ENCODE assay signal across 13 cellular contexts in the genomic region with DNA sequence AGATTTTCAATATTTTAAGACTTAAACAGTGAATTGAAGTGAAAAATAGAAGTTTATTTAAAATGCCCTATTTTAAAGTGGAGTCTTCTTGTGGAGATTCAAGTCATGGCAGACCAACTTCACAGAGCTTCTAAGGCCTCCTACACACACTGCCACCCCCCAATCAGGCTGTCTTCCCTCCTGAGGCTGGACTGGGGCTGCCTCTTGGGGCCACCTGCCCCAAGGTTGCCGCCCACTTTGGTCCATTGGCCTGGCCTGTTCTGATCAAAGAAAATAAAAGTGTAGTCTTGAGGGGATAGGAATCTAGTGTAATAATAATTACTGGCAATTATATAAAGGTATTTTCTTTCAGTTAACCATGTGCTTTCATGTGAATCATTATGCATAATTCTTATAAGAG. TPM values are rescaled to one million over a fixed set of nuclear protein-coding genes. Genes with fewer than 3 reads are reported as not detected.
A peak's percentile ranks its signal among the peaks of the same experiment; 100 is the strongest.
DNase-seq lines count a peak whose midpoint lies in the region; ATAC-seq, FAIRE-seq and TF ChIP-seq lines count a peak whose summit lies in the region.
"Had no signal": no experiment of that assay in that cellular context is flagged by ENCODE, and none has a peak within 500 bp of the region (broad histone marks: within the 10 kb centered on the region; RNA-seq: fewer than 3 reads in every experiment).

No MANE protein-coding gene starts in this region.

- WGBS in heart right ventricle, 2 donors: 86 to 92% methylated on average over 1 of the region's 1 CpG
- 69 to 82% methylated on average over 1 of the region's 1 CpG for WGBS in tibial nerve, 2 donors

- H3K27ac ChIP-seq in heart right ventricle (peak overlapping the region in 1 of 10 donors; percentile 92), kidney (ENCODE audit: low read depth in 2 of 2, low read length in 2 of 2) (no peak overlapping the region), tibial nerve (no peak overlapping the region)

- H3K9ac ChIP-seq in kidney (ENCODE audit: low read length in 2 of 2): no peak overlapping the region

- H3K27ac Mint-ChIP-seq in activated T-helper 1 cell treated with anti-CD3 and anti-CD28 coated beads, Interleukin-12 subunit alpha, Interleukin-12 subunit beta, Interleukin-2, Interleukin-4 antibody, amounts not matched to agents 30 ng/mL and 10 ng/mL and 1 ng/mL, durations not matched to agents 14 hours and 24 hours and 36 hours: peak overlapping the region; percentile 8
- H3K27ac Mint-ChIP-seq: activated T-helper 17 cell treated with anti-CD3 and anti-CD28 coated beads, Interleukin-2, amount 50 U/mL, for 72 hours; HFFc6 had no signal

- H3K4me1 Mint-ChIP-seq in activated T-helper 1 cell treated with anti-CD3 and anti-CD28 coated beads, Interleukin-12 subunit alpha, Interleukin-12 subunit beta, Interleukin-2, Interleukin-4 antibody, amounts not matched to agents 30 ng/mL and 10 ng/mL and 1 ng/mL, durations not matched to agents 14 hours and 24 hours and 36 hours (ENCODE audit: low read depth): peaks cover 49% of the 10 kb centered on the region

- intact Hi-C loops in heart right ventricle (cut with DNase I) (loop anchor here in 5 of 10 donors (5.0 to 10.0 kb wide), 4 partner anchors 66 to 179 kb away; partner anchors contain the start of genes LDHB (in 4 of the 5) and PYROXD1 (in 1 of the 5)), Right ventricle myocardium superior (cut with DNase I) (no loop called here), kidney (cut with DNase I) (no loop called here)
- intact Hi-C loops in activated T-helper 1 cell treated with anti-CD3 and anti-CD28 coated beads, Interleukin-12 subunit alpha, Interleukin-12 subunit beta, Interleukin-2, Interleukin-4 antibody, amounts not matched to agents 30 ng/mL and 10 ng/mL and 1 ng/mL, durations not matched to agents 14 hours and 24 hours and 36 hours (cut with micrococcal nuclease): loop anchor here (5.0 to 10.0 kb wide), 2 partner anchors 188 to 544 kb away; partner anchors contain the start of gene CMAS

- H3K4me1 ChIP-seq in heart right ventricle (peaks cover 0 to 66% (median 51%) of the 10 kb centered on the region in 9 donors), kidney (ENCODE audit: control insufficient read depth in 1 of 2, insufficient read depth in 1 of 2, low read depth in 1 of 2, low read length in 2 of 2) (peaks cover 11 to 13% of the 10 kb centered on the region in 2 donors), tibial nerve (peaks cover 0 to 58% (median 27%) of the 10 kb centered on the region in 4 donors)

- DNase-seq in heart right ventricle: no peak
- DNase-seq in Right ventricle myocardium superior: no peak
- DNase-seq in activated T-helper 1 cell treated with anti-CD3 and anti-CD28 coated beads, Interleukin-12 subunit alpha, Interleukin-12 subunit beta, Interleukin-2, Interleukin-4 antibody, amounts not matched to agents 30 ng/mL and 10 ng/mL and 1 ng/mL, durations not matched to agents 14 hours and 24 hours and 36 hours (ENCODE audit: low spot score): no peak
- DNase-seq in kidney: no peak
- no peak for DNase-seq in tibial nerve (ENCODE audit: low spot score in 2 of 2)
- no peak for DNase-seq in germinal center (ENCODE audit: low spot score)
- no peak for DNase-seq in NK-92 treated with Interleukin-12 subunit alpha and Interleukin-12 subunit beta, amount 100 ng/mL, for 24 hours (lab: John Stamatoyannopoulos, UW)
- DNase-seq in SW 1271 (lab: John Stamatoyannopoulos, UW): no peak
- DNase-seq: effector CD4-positive, alpha-beta T cell had no signal

- ATAC-seq in heart right ventricle: no peak
- no peak for ATAC-seq in Right ventricle myocardium superior (ENCODE audit: poor library complexity)

- H3K4me3 Mint-ChIP-seq in activated T-helper 1 cell treated with anti-CD3 and anti-CD28 coated beads, Interleukin-12 subunit alpha, Interleukin-12 subunit beta, Interleukin-2, Interleukin-4 antibody, amounts not matched to agents 30 ng/mL and 10 ng/mL and 1 ng/mL, durations not matched to agents 14 hours and 24 hours and 36 hours: no peak overlapping the region
- H3K4me3 Mint-ChIP-seq: activated T-helper 17 cell treated with anti-CD3 and anti-CD28 coated beads, Interleukin-2, amount 50 U/mL, for 72 hours; HFFc6 had no signal

- TF ChIP-seq CTCF in heart right ventricle (IDR thresholded peaks at IDR 0.05) (no peak), kidney (IDR thresholded peaks at IDR 0.05; ENCODE audit: borderline replicate concordance, extremely low read depth, insufficient read depth) (no peak), tibial nerve (IDR thresholded peaks at IDR 0.05) (no peak)

- no peaks in the 10 kb centered on the region for H3K27me3 ChIP-seq in heart right ventricle
- H3K27me3 ChIP-seq in tibial nerve: no peaks in the 10 kb centered on the region

- H3K4me3 ChIP-seq in heart right ventricle (peak overlapping the region in 9 of 10 donors; percentile 74 to 98 (median 90)), kidney (ENCODE audit: low read length in 2 of 2) (peak overlapping the region; percentile 86 to 91), tibial nerve (peak overlapping the region in 3 of 4 donors; percentile 76 to 97 (median 95))

- H3K36me3 Mint-ChIP-seq in activated T-helper 1 cell treated with anti-CD3 and anti-CD28 coated beads, Interleukin-12 subunit alpha, Interleukin-12 subunit beta, Interleukin-2, Interleukin-4 antibody, amounts not matched to agents 30 ng/mL and 10 ng/mL and 1 ng/mL, durations not matched to agents 14 hours and 24 hours and 36 hours (ENCODE audit: low read depth): peaks cover 12% of the 10 kb centered on the region

- H3K9me3 ChIP-seq in heart right ventricle (no peaks in the 10 kb centered on the region), kidney (ENCODE audit: control insufficient read depth in 1 of 2, low read length in 2 of 2) (no peaks in the 10 kb centered on the region), tibial nerve (no peaks in the 10 kb centered on the region)

- peaks cover 0 to 26% (median 2%) of the 10 kb centered on the region in 9 donors for H3K36me3 ChIP-seq in heart right ventricle
- peaks cover 1 to 5% of the 10 kb centered on the region in 2 donors for H3K36me3 ChIP-seq in kidney (ENCODE audit: control insufficient read depth in 1 of 2, insufficient read depth in 2 of 2, low read length in 2 of 2)
- H3K36me3 ChIP-seq in tibial nerve: peaks cover 0 to 12% (median 0%) of the 10 kb centered on the region in 3 donors

- TF ChIP-seq POLR2A in tibial nerve (IDR thresholded peaks at IDR 0.05): no peak

- no peak for FAIRE-seq in kidney (lab: Jason Lieb, UNC)
- FAIRE-seq: GM18507 had no signal

- H3K27me3 Mint-ChIP-seq in activated T-helper 1 cell treated with anti-CD3 and anti-CD28 coated beads, Interleukin-12 subunit alpha, Interleukin-12 subunit beta, Interleukin-2, Interleukin-4 antibody, amounts not matched to agents 30 ng/mL and 10 ng/mL and 1 ng/mL, durations not matched to agents 14 hours and 24 hours and 36 hours (ENCODE audit: insufficient read depth): no peaks in the 10 kb centered on the region
- H3K27me3 Mint-ChIP-seq: activated T-helper 17 cell treated with anti-CD3 and anti-CD28 coated beads, Interleukin-2, amount 50 U/mL, for 72 hours had no signal

- H3K9me3 Mint-ChIP-seq in activated T-helper 1 cell treated with anti-CD3 and anti-CD28 coated beads, Interleukin-12 subunit alpha, Interleukin-12 subunit beta, Interleukin-2, Interleukin-4 antibody, amounts not matched to agents 30 ng/mL and 10 ng/mL and 1 ng/mL, durations not matched to agents 14 hours and 24 hours and 36 hours: no peaks in the 10 kb centered on the region
- H3K9me3 Mint-ChIP-seq: activated T-helper 17 cell treated with anti-CD3 and anti-CD28 coated beads, Interleukin-2, amount 50 U/mL, for 72 hours; HFFc6 had no signal

- no peak for TF ChIP-seq EP300 in tibial nerve (IDR thresholded peaks at IDR 0.05)

RNA-seq across cellular contexts. Expression of gene GOLT1B, which starts 1.3 kb away (rescaled TPM):
- total RNA-seq in heart right ventricle (10 to 100 TPM; 12.0 to 25.4 (median 18.8) TPM), Right ventricle myocardium superior (15.6 TPM), kidney (28.9 TPM), tibial nerve (10 to 100 TPM; 16.8 to 28.8 (median 18.8) TPM)
- polyA plus RNA-seq in heart right ventricle (10 to 100 TPM; 16.0 to 24.2 TPM), kidney (ENCODE audit: insufficient read depth, low read depth, low replicate concordance) (15.7 TPM)
- 42.6 and 46.5 TPM in 2 replicates for total RNA-seq in activated T-helper 1 cell treated with anti-CD3 and anti-CD28 coated beads, Interleukin-12 subunit alpha, Interleukin-12 subunit beta, Interleukin-2, Interleukin-4 antibody, amounts not matched to agents 30 ng/mL and 10 ng/mL and 1 ng/mL, durations not matched to agents 14 hours and 24 hours and 36 hours

RNA-seq across cellular contexts. Expression of gene RECQL, which starts 1.4 kb away (rescaled TPM):
- total RNA-seq in heart right ventricle (10 to 100 TPM; 18.4 to 40.5 (median 24.6) TPM), Right ventricle myocardium superior (18.0 TPM), kidney (37.5 TPM), tibial nerve (10 to 100 TPM; 21.4 to 33.0 (median 30.8) TPM)
- polyA plus RNA-seq in heart right ventricle (10 to 100 TPM; 11.2 to 14.3 TPM), kidney (ENCODE audit: insufficient read depth, low read depth, low replicate concordance) (9.0 TPM)
- 56.4 and 60.6 TPM in 2 replicates for total RNA-seq in activated T-helper 1 cell treated with anti-CD3 and anti-CD28 coated beads, Interleukin-12 subunit alpha, Interleukin-12 subunit beta, Interleukin-2, Interleukin-4 antibody, amounts not matched to agents 30 ng/mL and 10 ng/mL and 1 ng/mL, durations not matched to agents 14 hours and 24 hours and 36 hours

RNA-seq across cellular contexts. Expression of gene SPX, which starts 23.2 kb away (rescaled TPM):
- 10 to 100 TPM; 10.1 to 21.5 (median 16.3) TPM for total RNA-seq in heart right ventricle
- 10 to 100 TPM in 1 of 2 donors, 1 to 10 TPM in 1; 1.7 to 11.2 TPM for polyA plus RNA-seq in heart right ventricle
- 11.0 TPM for total RNA-seq in Right ventricle myocardium superior
- 0.49 and 1.0 TPM in 2 replicates for total RNA-seq in activated T-helper 1 cell treated with anti-CD3 and anti-CD28 coated beads, Interleukin-12 subunit alpha, Interleukin-12 subunit beta, Interleukin-2, Interleukin-4 antibody, amounts not matched to agents 30 ng/mL and 10 ng/mL and 1 ng/mL, durations not matched to agents 14 hours and 24 hours and 36 hours
- total RNA-seq in kidney: 52.2 TPM
- 28.2 TPM for polyA plus RNA-seq in kidney (ENCODE audit: insufficient read depth, low read depth, low replicate concordance)
- 1 to 10 TPM in 3 of 4 donors, not detected in 1; 1.5 to 2.4 (median 1.6) TPM for total RNA-seq in tibial nerve
- total RNA-seq: HFFc6, lung microvascular endothelial cell had no signal
